8 cellular contexts compared by ENCODE assay signal in genomic region chr2:160269803-160270570, GRCh38.
DNase-seq lines count a peak whose midpoint lies in the region; ATAC-seq and TF ChIP-seq lines count a peak whose summit lies in the region.

No MANE protein-coding gene starts in this region.

- TF ChIP-seq CTCF in GM12874 (IDR thresholded peaks at IDR 0.05; ENCODE audit: insufficient read depth, low read depth, low read length) (peak; percentile 65), spleen (IDR thresholded peaks at IDR 0.05 in 8 of 11, conservative IDR thresholded peaks at IDR 0.05 in 3 of 11) (peak; percentile 59 to 79 (median 74))

- H3K9me3 ChIP-seq in spleen = no peaks in the 10 kb centered on the region

- peaks cover 0 to 44% (median 15%) of the 10 kb centered on the region in 6 donors for H3K36me3 ChIP-seq in spleen

- no peaks in the 10 kb centered on the region for H3K27me3 ChIP-seq in spleen (replicated peaks in 1 of 7)

- DNase-seq in NCI-H2029 treated with DMSO at 0.1 percent for 48 hours (lab: John Stamatoyannopoulos, UW) (peak; percentile 85), cerebellar cortex (ENCODE audit: low spot score) (peak; percentile 73), islet precursor cell (peak; percentile 100), spleen (peak; percentile 93)
- peak; percentile 24 for DNase-seq in activated CD4-positive, CD25-positive, alpha-beta regulatory T cell treated with anti-CD3 and anti-CD28 coated beads, Interleukin-2, amount 50 U/mL, for 16 hours (ENCODE audit: low read depth, low spot score)
- no peak for DNase-seq in NK-92 treated with Interleukin-12 subunit alpha and Interleukin-12 subunit beta, amount 100 ng/mL, for 24 hours (lab: John Stamatoyannopoulos, UW)

- peak overlapping the region; percentile 3 to 69 (median 34) for H3K4me3 ChIP-seq in spleen

- intact Hi-C loops in spleen (cut with DNase I; ENCODE audit: low total_unique reads) = no loop called here

- peak; percentile 96 for ATAC-seq in HG02642 (IDR thresholded peaks at IDR 0.05; ENCODE audit: poor library complexity, unreplicated experiment)

- H3K27ac ChIP-seq in spleen = peak overlapping the region; percentile 61 to 91 (median 87)

- no peak for TF ChIP-seq POLR2A in spleen (IDR thresholded peaks at IDR 0.05)

- peaks cover 5 to 35% (median 26%) of the 10 kb centered on the region in 6 donors for H3K4me1 ChIP-seq in spleen

- WGBS in spleen, 5 donors = 3 to 4% (median 4%) methylated on average over 31 to 53 of the region's 53 CpGs
